Comparison of ENCODE assay signal across 8 cellular contexts in genomic region chr14:53539489-53540126, GRCh38.
DNase-seq lines count a peak whose midpoint lies in the region; ATAC-seq, FAIRE-seq and TF ChIP-seq lines count a peak whose summit lies in the region.

No MANE protein-coding gene starts in this region.

- H3K9me3 ChIP-seq in fibroblast of lung (ENCODE audit: control insufficient read depth, insufficient read depth, low read depth, low read length) (no peaks in the 10 kb centered on the region), testis (no peaks in the 10 kb centered on the region)
- no peaks in the 10 kb centered on the region for H3K9me3 ChIP-seq in naive thymus-derived CD4-positive, alpha-beta T cell (ENCODE audit: control insufficient read depth in 2 of 3, low read length in 3 of 3)

- H3K36me3 ChIP-seq in fibroblast of lung (ENCODE audit: control insufficient read depth, insufficient read depth, low read length) = no peaks in the 10 kb centered on the region
- H3K36me3 ChIP-seq in naive thymus-derived CD4-positive, alpha-beta T cell (ENCODE audit: control insufficient read depth in 2 of 3, insufficient read depth in 3 of 3, low read length in 3 of 3) = no peaks in the 10 kb centered on the region
- H3K36me3 ChIP-seq in testis (ENCODE audit: low read depth, missing control alignments) = no peaks in the 10 kb centered on the region

- TF ChIP-seq POLR2A in GM12892 (IDR thresholded peaks at IDR 0.05; ENCODE audit: low read depth, low read length) = no peak
- TF ChIP-seq POLR2A in testis (IDR thresholded peaks at IDR 0.05) = no peak

- no peaks in the 10 kb centered on the region for H3K9me3 Mint-ChIP-seq in activated CD8-positive, alpha-beta T cell treated with anti-CD3 and anti-CD28 coated beads, Interleukin-2, amount 10 ng/mL, durations not matched to agents 7 days and 5 days (ENCODE audit: insufficient read depth)
- no peaks in the 10 kb centered on the region for H3K9me3 Mint-ChIP-seq in naive thymus-derived CD4-positive, alpha-beta T cell

- H2AFZ ChIP-seq in fibroblast of lung (ENCODE audit: low read length) = no peak overlapping the region

- no peak overlapping the region for H3K4me3 Mint-ChIP-seq in activated CD8-positive, alpha-beta T cell treated with anti-CD3 and anti-CD28 coated beads, Interleukin-2, amount 10 ng/mL, durations not matched to agents 7 days and 5 days
- no peak overlapping the region for H3K4me3 Mint-ChIP-seq in naive thymus-derived CD4-positive, alpha-beta T cell

- POLR2A ChIA-PET in AG04449 (lab: Yijun Ruan, JAX) = no interaction called here
- POLR2A ChIA-PET in activated CD8-positive, alpha-beta T cell treated with anti-CD3 and anti-CD28 coated beads, Interleukin-2, amount 10 ng/mL, durations not matched to agents 7 days and 5 days (lab: Charles Lee) = no interaction called here
- POLR2A ChIA-PET in naive thymus-derived CD4-positive, alpha-beta T cell (lab: Charles Lee) = no interaction called here

- WGBS in testis, 2 donors = 44 to 54% methylated on average over 5 of the region's 5 CpGs

- H3K9ac ChIP-seq in fibroblast of lung (ENCODE audit: insufficient read depth, low read length) = no peak overlapping the region

- H4K20me1 ChIP-seq in fibroblast of lung (ENCODE audit: control insufficient read depth, extremely low read depth, insufficient read depth, low read length) = no peaks in the 10 kb centered on the region

- CTCF ChIA-PET in AG04449 (lab: Yijun Ruan, JAX) = interaction anchor here (0.6 to 5.8 kb wide), 31 partner anchors 8 to 817 kb away, joined by 3 to 104 read pairs (median 4); no protein-coding TSS in a partner anchor
- CTCF ChIA-PET in activated CD8-positive, alpha-beta T cell treated with anti-CD3 and anti-CD28 coated beads, Interleukin-2, amount 10 ng/mL, durations not matched to agents 7 days and 5 days (lab: Charles Lee) = interaction anchor here (0.9 to 2.4 kb wide), 4 partner anchors 11 to 809 kb away, joined by 4 to 11 read pairs (median 5); no protein-coding TSS in a partner anchor
- CTCF ChIA-PET in naive thymus-derived CD4-positive, alpha-beta T cell (lab: Charles Lee) = no interaction called here

- TF ChIP-seq CTCF in AG04449 (IDR thresholded peaks at IDR 0.05; ENCODE audit: insufficient read depth, low read length, missing control alignments) (peak; percentile 82), fibroblast of lung (conservative IDR thresholded peaks at IDR 0.05 in 1 of 2, IDR thresholded peaks at IDR 0.05 in 1 of 2; ENCODE audit: low read depth in 1 of 2, low read length in 2 of 2) (peak; percentile 88 to 91), testis (IDR thresholded peaks at IDR 0.05) (peak; percentile 58 to 79 (median 75))

- H3K36me3 Mint-ChIP-seq in activated CD8-positive, alpha-beta T cell treated with anti-CD3 and anti-CD28 coated beads, Interleukin-2, amount 10 ng/mL, durations not matched to agents 7 days and 5 days (ENCODE audit: low read depth) = no peaks in the 10 kb centered on the region
- no peaks in the 10 kb centered on the region for H3K36me3 Mint-ChIP-seq in naive thymus-derived CD4-positive, alpha-beta T cell

- no peaks in the 10 kb centered on the region for H3K4me1 Mint-ChIP-seq in activated CD8-positive, alpha-beta T cell treated with anti-CD3 and anti-CD28 coated beads, Interleukin-2, amount 10 ng/mL, durations not matched to agents 7 days and 5 days (ENCODE audit: low read depth)
- H3K4me1 Mint-ChIP-seq in naive thymus-derived CD4-positive, alpha-beta T cell = no peaks in the 10 kb centered on the region

- peak; percentile 54 for ATAC-seq in HG03097 (IDR thresholded peaks at IDR 0.05; ENCODE audit: low FRiP score, unreplicated experiment)
- no peak for ATAC-seq in activated CD8-positive, alpha-beta T cell treated with anti-CD3 and anti-CD28 coated beads, Interleukin-2, amount 10 ng/mL, durations not matched to agents 7 days and 5 days
- no peak for ATAC-seq in naive thymus-derived CD4-positive, alpha-beta T cell

- no peaks in the 10 kb centered on the region for H3K27me3 ChIP-seq in fibroblast of lung (ENCODE audit: control insufficient read depth, insufficient read depth, low read length)
- H3K27me3 ChIP-seq in naive thymus-derived CD4-positive, alpha-beta T cell (ENCODE audit: control insufficient read depth in 2 of 2, insufficient read depth in 2 of 2, low read length in 2 of 2) = no peaks in the 10 kb centered on the region
- no peaks in the 10 kb centered on the region for H3K27me3 ChIP-seq in testis

- no peak overlapping the region for H3K27ac Mint-ChIP-seq in activated CD8-positive, alpha-beta T cell treated with anti-CD3 and anti-CD28 coated beads, Interleukin-2, amount 10 ng/mL, durations not matched to agents 7 days and 5 days
- no peak overlapping the region for H3K27ac Mint-ChIP-seq in naive thymus-derived CD4-positive, alpha-beta T cell

- H3K4me1 ChIP-seq in fibroblast of lung (ENCODE audit: control insufficient read depth, extremely low read depth, insufficient read depth, low read length) (peaks cover 2% of the 10 kb centered on the region), testis (peaks cover 12% of the 10 kb centered on the region)
- H3K4me1 ChIP-seq in naive thymus-derived CD4-positive, alpha-beta T cell (ENCODE audit: control insufficient read depth in 2 of 2, insufficient read depth in 2 of 2, low read length in 2 of 2) = no peaks in the 10 kb centered on the region

- H3K4me2 ChIP-seq in fibroblast of lung (ENCODE audit: extremely low read depth, insufficient read depth, low read length) = no peak overlapping the region

- H3K79me2 ChIP-seq in fibroblast of lung (ENCODE audit: control insufficient read depth, insufficient read depth, low read length) = no peaks in the 10 kb centered on the region

- no peaks in the 10 kb centered on the region for H3K27me3 Mint-ChIP-seq in activated CD8-positive, alpha-beta T cell treated with anti-CD3 and anti-CD28 coated beads, Interleukin-2, amount 10 ng/mL, durations not matched to agents 7 days and 5 days (ENCODE audit: low read depth)
- H3K27me3 Mint-ChIP-seq in naive thymus-derived CD4-positive, alpha-beta T cell = peaks cover 0 to 9% (median 3%) of the 10 kb centered on the region in 5 donors

- H3K27ac ChIP-seq in fibroblast of lung (ENCODE audit: insufficient read depth, low read length) (no peak overlapping the region), testis (peak overlapping the region in 1 of 2 donors; percentile 9)
- H3K27ac ChIP-seq in naive thymus-derived CD4-positive, alpha-beta T cell (ENCODE audit: low read depth, low read length) = no peak overlapping the region

- DNase-seq in AG04449 (ENCODE audit: low read depth, low spot score) (no peak), GM12892 (ENCODE audit: insufficient read length) (peak; percentile 4), NCI-H226 (peak; percentile 49), fibroblast of lung (ENCODE audit: low read depth in 2 of 2) (peak; percentile 68 to 90), testis (peak; percentile 84)
- peak; percentile 64 for DNase-seq in activated CD8-positive, alpha-beta T cell treated with anti-CD3 and anti-CD28 coated beads, Interleukin-2, amount 10 ng/mL, durations not matched to agents 7 days and 5 days
- peak in 5 of 9 donors; percentile 1 to 31 (median 14) for DNase-seq in naive thymus-derived CD4-positive, alpha-beta T cell

- peak; percentile 92 for FAIRE-seq in GM12892 (lab: Jason Lieb, UNC)

- intact Hi-C loops in naive thymus-derived CD4-positive, alpha-beta T cell (cut with micrococcal nuclease) = loop anchor here in 1 of 2 donors (1.0 kb wide), 1 partner anchor 636 kb away; no protein-coding TSS in a partner anchor
- intact Hi-C loops in testis (cut with DNase I; ENCODE audit: low total_unique reads) = loop anchor here (10.0 kb wide), 1 partner anchor 805 kb away; no protein-coding TSS in a partner anchor

- H3K4me3 ChIP-seq in AG04449 (ENCODE audit: low read depth, low read length) = no peak overlapping the region
- no peak overlapping the region for H3K4me3 ChIP-seq in fibroblast of lung (replicated peaks in 1 of 4; ENCODE audit: control extremely low read depth in 1 of 4, insufficient read depth in 1 of 4, low read depth in 3 of 4, low read length in 4 of 4)
- no peak overlapping the region for H3K4me3 ChIP-seq in naive thymus-derived CD4-positive, alpha-beta T cell (ENCODE audit: low read length)
- H3K4me3 ChIP-seq in testis = no peak overlapping the region
